In genomic region chr1:86998280-86998679, GRCh38 we compare ENCODE assay signal across 22 cellular contexts.
"Had no signal": no experiment of that assay in that cellular context is flagged by ENCODE, and none has a peak within 500 bp of the region (broad histone marks: within the 10 kb centered on the region; RNA-seq: fewer than 3 reads in every experiment).

No MANE protein-coding gene starts in this region.

- H3K27me3 ChIP-seq: MG63, Peyer's patch, SJSA1 had no signal

- H3K4me2 ChIP-seq: PC-9 had no signal

- H3K4me1 ChIP-seq: Peyer's patch, SJSA1 had no signal

- ATAC-seq: HepG2, Right ventricle myocardium inferior had no signal

- H3K9me3 ChIP-seq: MG63, Peyer's patch, SJSA1 had no signal

- H3K36me3 ChIP-seq: MG63, Peyer's patch, SJSA1 had no signal

- H3K27ac ChIP-seq: PC-9, Peyer's patch, SJSA1 had no signal

- DNase-seq: IMR-90, Karpas-422, KG1, MG63, NCI-H1092, NCI-H1105 treated with DMSO at 0.1 percent for 48 hours, NCI-H1417 treated with DMSO at 0.1 percent for 48 hours, NCI-H146, NCI-H1694 treated with DMSO at 0.1 percent for 48 hours, NCI-H1930, NCI-H2081, NCI-H2107, NCI-H2227 treated with DMSO at 0.1 percent for 48 hours, NCI-H524, NCI-H526 treated with DMSO at 0.1 percent for 48 hours, NCI-H774, PC-9, Peyer's patch, SIG-M5 had no signal

- H3K4me3 ChIP-seq: MG63, PC-9, Peyer's patch, SJSA1 had no signal
